In genomic region chr7:106009511-106010226, GRCh38 we compare ENCODE assay signal across 8 cellular contexts. TPM values are rescaled to one million over a fixed set of nuclear protein-coding genes. Genes with fewer than 3 reads are reported as not detected.
DNase-seq lines count a peak whose midpoint lies in the region; ATAC-seq and TF ChIP-seq lines count a peak whose summit lies in the region.

No MANE protein-coding gene starts in this region.

- peak overlapping the region in 1 of 2 experiments; percentile 32 for H3K4me3 ChIP-seq in mesenchymal stem cell (ENCODE audit: insufficient read depth in 1 of 2, low read depth in 1 of 2, low read length in 2 of 2)

- no peak overlapping the region for H3K14ac ChIP-seq in mesenchymal stem cell (ENCODE audit: low read length in 2 of 2)

- ATAC-seq in HG03066 (IDR thresholded peaks at IDR 0.05; ENCODE audit: low read depth, unreplicated experiment): peak; percentile 68
- ATAC-seq in effector memory CD8-positive, alpha-beta T cell (replicated peaks): peak; percentile 98

- TF ChIP-seq CTCF in GM13976 (IDR thresholded peaks at IDR 0.05; ENCODE audit: borderline replicate concordance, control extremely low read depth, extremely low read depth, insufficient read depth, missing control alignments): peak; percentile 90

- no peak overlapping the region for H2BK12ac ChIP-seq in mesenchymal stem cell (ENCODE audit: low read length in 2 of 2)

- H3K4me1 ChIP-seq in mesenchymal stem cell (ENCODE audit: control insufficient read depth, insufficient read depth, low read depth, low read length): peaks cover 20% of the 10 kb centered on the region

- peak overlapping the region; percentile 59 to 86 for H3K27ac Mint-ChIP-seq in effector memory CD8-positive, alpha-beta T cell

- no peaks in the 10 kb centered on the region for H3K36me3 ChIP-seq in mesenchymal stem cell (ENCODE audit: control insufficient read depth in 1 of 2, insufficient read depth in 2 of 2, low read depth in 1 of 2, low read length in 2 of 2)

- H3K36me3 Mint-ChIP-seq in effector memory CD8-positive, alpha-beta T cell (ENCODE audit: insufficient read depth): peaks cover 2% of the 10 kb centered on the region

- H3K23ac ChIP-seq in mesenchymal stem cell (ENCODE audit: low read length in 2 of 2): no peak overlapping the region

- H3K4me2 ChIP-seq in mesenchymal stem cell (ENCODE audit: low read length, poor library complexity, severe bottlenecking): peak overlapping the region; percentile 33

- H3K18ac ChIP-seq in mesenchymal stem cell (ENCODE audit: low read depth in 1 of 2, low read length in 2 of 2): peak overlapping the region in 1 of 2 experiments; percentile 41

- no peak overlapping the region for H2AK5ac ChIP-seq in mesenchymal stem cell (ENCODE audit: low read length, severe bottlenecking)

- no peak overlapping the region for H2BK15ac ChIP-seq in mesenchymal stem cell (ENCODE audit: low read depth, poor library complexity, severe bottlenecking)

- no peak overlapping the region for H2BK120ac ChIP-seq in mesenchymal stem cell (ENCODE audit: low read depth, low read length)

- peaks cover 0 to 4% of the 10 kb centered on the region in 2 experiments for H3K27me3 ChIP-seq in mesenchymal stem cell (ENCODE audit: control insufficient read depth in 1 of 2, insufficient read depth in 1 of 2, low read length in 2 of 2)

- H3K4me1 Mint-ChIP-seq in effector memory CD8-positive, alpha-beta T cell (ENCODE audit: low read depth in 2 of 2): peaks cover 10 to 15% of the 10 kb centered on the region in 2 donors

- peaks cover 0 to 19% of the 10 kb centered on the region in 2 donors for H3K27me3 Mint-ChIP-seq in effector memory CD8-positive, alpha-beta T cell

- H3K79me1 ChIP-seq in mesenchymal stem cell (replicated peaks; ENCODE audit: low read length, poor library complexity, severe bottlenecking): no peaks in the 10 kb centered on the region

- DNase-seq in GM13976 (ENCODE audit: low spot score) (peak; percentile 89), NCI-H526 treated with DMSO at 0.1 percent for 48 hours (lab: John Stamatoyannopoulos, UW) (peak; percentile 90), mesenchymal stem cell (peak; percentile 99), DMS79 treated with DMSO at 0.1 percent for 48 hours (lab: John Stamatoyannopoulos, UW) (no peak)
- DNase-seq in activated CD8-positive, alpha-beta memory T cell treated with anti-CD3 and anti-CD28 coated beads for 48 hours (ENCODE audit: low read depth in 2 of 3, low spot score in 2 of 3): peak; percentile 53 to 59 (median 58)
- peak; percentile 70 to 78 (median 77) for DNase-seq in effector memory CD8-positive, alpha-beta T cell
- peak; percentile 65 for DNase-seq in stimulated activated CD8-positive, alpha-beta memory T cell treated with anti-CD3 and anti-CD28 coated beads, Interleukin-12 subunit alpha, Interleukin-12 subunit beta, amount 100 ng/mL, for 4 hours (ENCODE audit: low read depth)

- H4K8ac ChIP-seq in mesenchymal stem cell (ENCODE audit: low read length): peak overlapping the region; percentile 15

- no peaks in the 10 kb centered on the region for H3K9me3 ChIP-seq in mesenchymal stem cell (ENCODE audit: control insufficient read depth, low read length)

- 2% methylated on average over 29 of the region's 29 CpGs for WGBS in mesenchymal stem cell

- no peak overlapping the region for H2AFZ ChIP-seq in mesenchymal stem cell (ENCODE audit: low read depth, low read length)

- no peak overlapping the region for H3K4ac ChIP-seq in mesenchymal stem cell (ENCODE audit: low read depth in 1 of 2, low read length in 2 of 2)

- no peak overlapping the region for H4K91ac ChIP-seq in mesenchymal stem cell (ENCODE audit: low read length)

- H3K27ac ChIP-seq in mesenchymal stem cell (ENCODE audit: low read length, poor library complexity, severe bottlenecking): peak overlapping the region; percentile 9

- H3K4me3 Mint-ChIP-seq in effector memory CD8-positive, alpha-beta T cell: peak overlapping the region in 1 of 2 donors; percentile 52

- H2BK5ac ChIP-seq in mesenchymal stem cell (ENCODE audit: low read depth, low read length, poor library complexity, severe bottlenecking): no peak overlapping the region

- in situ Hi-C loops in GM13976 (cut with MboI; ENCODE audit: low sequenced_read_pairs, unreplicated experiment): loop anchor here (10.0 kb wide), 1 partner anchor 255 kb away; no protein-coding TSS in a partner anchor

- H3K9me3 Mint-ChIP-seq in effector memory CD8-positive, alpha-beta T cell: peaks cover 0 to 3% of the 10 kb centered on the region in 2 donors

- H3K9ac ChIP-seq in mesenchymal stem cell (ENCODE audit: low read length): peak overlapping the region; percentile 47

RNA-seq across cellular contexts. Expression of gene CDHR3, which starts 46.6 kb away (rescaled TPM):
- polyA plus RNA-seq in mesenchymal stem cell (2013, experiment 1 of 2): 2.8 TPM
- 3.1 TPM for polyA plus RNA-seq in mesenchymal stem cell (2013, experiment 2 of 2)
